24 cellular contexts compared by ENCODE assay signal in genomic region chr1:223494926-223495645, GRCh38.
"Had no signal": no experiment of that assay in that cellular context is flagged by ENCODE, and none has a peak within 500 bp of the region (broad histone marks: within the 10 kb centered on the region; RNA-seq: fewer than 3 reads in every experiment).

No MANE protein-coding gene starts in this region.

- H3K4me2 ChIP-seq: SK-N-SH had no signal

- FAIRE-seq: HTR-8/SVneo had no signal

- ATAC-seq: Panc1, PC-3 had no signal

- H3K9ac ChIP-seq: SK-N-SH had no signal

- H3K36me3 ChIP-seq: MG63 had no signal

- DNase-seq: Karpas-422, KG1, MG63, NCI-H1092, NCI-H1105 treated with DMSO at 0.1 percent for 48 hours, NCI-H1417 treated with DMSO at 0.1 percent for 48 hours, NCI-H146, NCI-H187, NCI-H2081 treated with DMSO at 0.1 percent for 48 hours, NCI-H2171, NCI-H226, NCI-H446, NCI-H510A, NCI-H524 treated with DMSO at 0.1 percent for 48 hours, NCI-H69, NCI-H774, PC-3, SHP77, SK-N-SH, SW 1271 had no signal

- H3K9me3 ChIP-seq: SK-N-SH had no signal

- H3K27ac ChIP-seq: HL-60, RWPE1 had no signal

- H3K4me3 ChIP-seq: MG63 had no signal

- H3K27me3 ChIP-seq: MG63 had no signal
